ENCODE assay signal across 13 cellular contexts in the genomic region with DNA sequence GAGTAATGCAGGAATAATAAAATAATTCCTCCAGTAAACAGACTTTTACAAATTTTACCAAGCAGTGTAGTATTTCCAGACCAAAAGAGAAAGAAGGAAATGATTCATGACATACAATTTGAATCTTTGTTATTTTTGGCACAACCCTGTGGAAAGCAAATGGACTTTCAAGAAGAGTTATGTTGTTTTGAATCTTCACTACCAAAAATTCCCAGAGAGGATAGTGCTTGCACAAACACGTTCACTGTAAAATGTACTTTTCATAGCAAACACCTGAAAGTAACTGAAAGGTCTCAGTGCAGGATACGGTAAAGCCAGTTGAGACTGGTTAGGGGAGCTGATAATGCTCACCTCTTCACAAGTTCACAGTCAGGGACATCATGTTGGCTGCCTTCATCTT.
DNase-seq lines count a peak whose midpoint lies in the region; FAIRE-seq and TF ChIP-seq lines count a peak whose summit lies in the region.
"Had no signal": no experiment of that assay in that cellular context is flagged by ENCODE, and none has a peak within 500 bp of the region (broad histone marks: within the 10 kb centered on the region; RNA-seq: fewer than 3 reads in every experiment).

No MANE protein-coding gene starts in this region.

- H2AFZ ChIP-seq in hepatocyte, result no peak overlapping the region

- H3K9me3 Mint-ChIP-seq in type B pancreatic cell, result no peaks in the 10 kb centered on the region
- H3K9me3 Mint-ChIP-seq: activated naive CD8-positive, alpha-beta T cell treated with anti-CD3 and anti-CD28 coated beads, Interleukin-2, amount 50 U/mL, for 24 hours had no signal

- H3K4me2 ChIP-seq in hepatocyte, result peak overlapping the region; percentile 37

- H3K27ac ChIP-seq in breast epithelium (peak overlapping the region; percentile 59 to 70), hepatocyte (peak overlapping the region; percentile 28)
- H3K27ac ChIP-seq: psoas muscle had no signal

- no peak overlapping the region for H3K4me3 Mint-ChIP-seq in type B pancreatic cell
- H3K4me3 Mint-ChIP-seq: activated naive CD8-positive, alpha-beta T cell treated with anti-CD3 and anti-CD28 coated beads, Interleukin-2, amount 50 U/mL, for 24 hours had no signal

- H3K9me3 ChIP-seq in breast epithelium (no peaks in the 10 kb centered on the region), hepatocyte (ENCODE audit: low read depth) (no peaks in the 10 kb centered on the region)
- H3K9me3 ChIP-seq: MG63, psoas muscle had no signal

- no peaks in the 10 kb centered on the region for H3K9me2 ChIP-seq in hepatocyte (replicated peaks; ENCODE audit: insufficient read depth)

- H3K4me1 Mint-ChIP-seq in type B pancreatic cell (ENCODE audit: unreplicated experiment), result peaks cover 4% of the 10 kb centered on the region
- H3K4me1 Mint-ChIP-seq: activated naive CD8-positive, alpha-beta T cell treated with anti-CD3 and anti-CD28 coated beads, Interleukin-2, amount 50 U/mL, for 24 hours had no signal

- intact Hi-C loops in breast epithelium (cut with DNase I; ENCODE audit: low total_unique reads), result no loop called here

- peaks cover 16% of the 10 kb centered on the region for H3K36me3 Mint-ChIP-seq in type B pancreatic cell

- no peak for TF ChIP-seq CTCF in breast epithelium (IDR thresholded peaks at IDR 0.05)
- no peak for TF ChIP-seq CTCF in hepatocyte (IDR thresholded peaks at IDR 0.05; ENCODE audit: poor library complexity)
- TF ChIP-seq CTCF in type B pancreatic cell (conservative IDR thresholded peaks at IDR 0.05), result no peak

- FAIRE-seq in HTR-8/SVneo (lab: Jason Lieb, UNC), result peak; percentile 68
- FAIRE-seq in urothelium cell line (lab: Jason Lieb, UNC), result no peak

- no peaks in the 10 kb centered on the region for H3K79me2 ChIP-seq in hepatocyte

- H3K27me3 ChIP-seq in breast epithelium (no peaks in the 10 kb centered on the region), hepatocyte (no peaks in the 10 kb centered on the region)
- H3K27me3 ChIP-seq: MG63 had no signal

- no peak for TF ChIP-seq POLR2A in breast epithelium (IDR thresholded peaks at IDR 0.05)

- no peaks in the 10 kb centered on the region for H3K4me1 ChIP-seq in breast epithelium
- peaks cover 23% of the 10 kb centered on the region for H3K4me1 ChIP-seq in hepatocyte (ENCODE audit: insufficient read depth)
- H3K4me1 ChIP-seq: psoas muscle had no signal

- DNase-seq in HTR-8/SVneo (ENCODE audit: insufficient read length, low spot score) (peak; percentile 57), breast epithelium (ENCODE audit: low spot score in 2 of 2) (no peak), hepatocyte (ENCODE audit: low spot score) (no peak), urothelium cell line (ENCODE audit: low spot score) (peak; percentile 14), OCI-M2 (lab: John Stamatoyannopoulos, UW; ENCODE audit: unreplicated experiment) (no peak), DMS79 (lab: John Stamatoyannopoulos, UW) (no peak), type B pancreatic cell (ENCODE audit: extremely low spot score, unreplicated experiment) (no peak)
- no peak for DNase-seq in activated CD4-positive, alpha-beta T cell treated with anti-CD3 and anti-CD28 coated beads, Interleukin-2, amount 50 U/mL, for 4 hours
- DNase-seq: activated CD4-positive, alpha-beta T cell treated with anti-CD3 and anti-CD28 coated beads for 48 hours; activated naive CD8-positive, alpha-beta T cell treated with anti-CD3 and anti-CD28 coated beads, Interleukin-2, amount 50 U/mL, for 24 hours; MG63; psoas muscle; stimulated activated CD8-positive, alpha-beta memory T cell treated with anti-CD3 and anti-CD28 coated beads, Interleukin-4, amount 100 ng/mL, for 48 hours had no signal

- H3K36me3 ChIP-seq in breast epithelium, result no peaks in the 10 kb centered on the region
- no peaks in the 10 kb centered on the region for H3K36me3 ChIP-seq in hepatocyte (replicated peaks; ENCODE audit: insufficient read depth, low read depth)
- H3K36me3 ChIP-seq: MG63 had no signal

- H4K20me1 ChIP-seq in hepatocyte (ENCODE audit: insufficient read depth, poor library complexity, severe bottlenecking), result no peaks in the 10 kb centered on the region

- H3K4me3 ChIP-seq in breast epithelium, result no peak overlapping the region
- H3K4me3 ChIP-seq in hepatocyte, result no peak overlapping the region
- H3K4me3 ChIP-seq: MG63, psoas muscle had no signal

- H3K27me3 Mint-ChIP-seq in type B pancreatic cell, result no peaks in the 10 kb centered on the region
- H3K27me3 Mint-ChIP-seq: activated naive CD8-positive, alpha-beta T cell treated with anti-CD3 and anti-CD28 coated beads, Interleukin-2, amount 50 U/mL, for 24 hours had no signal

- WGBS in hepatocyte (ENCODE audit: low lambda C conversion rate, missing lambda C conversion rate), result 27% methylated on average over 2 of the region's 2 CpGs

- no peak overlapping the region for H3K27ac Mint-ChIP-seq in type B pancreatic cell
- H3K27ac Mint-ChIP-seq: activated naive CD8-positive, alpha-beta T cell treated with anti-CD3 and anti-CD28 coated beads, Interleukin-2, amount 50 U/mL, for 24 hours had no signal

Comparison
In these comparisons a context has a peak if more than half of its experiments do, and no peak if none do; other contexts are left out.
1. DNase-seq: peak in HTR-8/SVneo (single experiment) and urothelium cell line (single experiment); none in breast epithelium (0 of 2), hepatocyte (single experiment), activated CD4-positive, alpha-beta T cell treated with anti-CD3 and anti-CD28 coated beads, Interleukin-2, amount 50 U/mL, for 4 hours (0 of 2), OCI-M2 (single experiment), DMS79 (single experiment) and type B pancreatic cell (single experiment).